Comparison of ENCODE assay signal across 24 cellular contexts in the genomic region with DNA sequence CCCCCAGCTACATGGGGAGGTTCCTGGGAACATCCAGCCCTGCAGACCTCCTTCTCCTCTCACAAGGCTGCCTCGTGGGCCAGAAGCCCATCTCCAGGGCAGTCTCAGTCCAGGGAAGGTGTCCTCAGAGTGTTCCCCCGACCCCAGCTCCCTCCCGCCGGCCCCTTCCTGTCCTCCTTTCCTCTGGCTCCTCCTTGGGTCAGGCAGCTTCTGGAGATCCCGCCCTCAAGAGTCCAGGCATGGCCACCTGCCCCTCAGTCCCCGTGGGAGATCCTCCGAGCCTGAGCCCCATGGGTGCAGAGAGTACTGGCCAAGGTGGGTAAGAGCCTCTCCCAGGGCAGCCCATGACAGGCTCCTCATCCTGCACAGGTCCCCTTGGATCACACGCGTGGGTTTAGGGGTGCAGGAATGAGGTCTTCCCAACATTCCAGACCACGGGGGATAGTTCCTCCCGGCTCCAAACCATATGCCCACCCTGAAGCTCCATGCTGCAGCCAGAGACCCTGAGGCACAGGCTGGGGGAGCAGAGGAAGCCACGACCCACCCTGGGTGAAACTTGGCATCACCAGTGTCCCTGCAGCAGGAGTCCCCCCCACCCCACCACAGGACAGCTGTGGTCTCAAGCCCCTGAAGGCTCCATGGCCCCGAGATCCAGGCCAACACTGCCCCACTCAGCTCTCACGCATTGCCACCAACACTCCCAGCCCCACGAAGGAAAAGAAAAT.
"Had no signal": no experiment of that assay in that cellular context is flagged by ENCODE, and none has a peak within 500 bp of the region (broad histone marks: within the 10 kb centered on the region; RNA-seq: fewer than 3 reads in every experiment).

No MANE protein-coding gene starts in this region.

- FAIRE-seq: endometrium, keratinocyte had no signal

- H3K4me1 ChIP-seq: psoas muscle had no signal

- H3K36me3 Mint-ChIP-seq: memory B cell, naive B cell had no signal

- H3K27ac Mint-ChIP-seq: activated CD8-positive, alpha-beta T cell treated with anti-CD3 and anti-CD28 coated beads, Interleukin-2, amount 10 ng/mL, durations not matched to agents 7 days and 5 days; activated T-cell treated with anti-CD3 and anti-CD28 coated beads, Interleukin-2, amount 50 U/mL, for 24 hours; activated T-helper 17 cell treated with anti-CD3 and anti-CD28 coated beads, Interleukin-2, amount 50 U/mL, for 72 hours; memory B cell; T-helper 2 cell treated with Interferon-gamma antibody and Interleukin-4, amounts not matched to agents 5 μg/mL and 100 μg/mL, for 36 hours had no signal

- H3K4me3 ChIP-seq: ovary, psoas muscle, right atrium auricular region, suprapubic skin, transverse colon, vagina had no signal

- H3K27me3 ChIP-seq: ovary, right atrium auricular region, transverse colon, vagina had no signal

- H3K9me3 Mint-ChIP-seq: activated T-cell treated with anti-CD3 and anti-CD28 coated beads, Interleukin-2, amount 50 U/mL, for 24 hours; activated T-helper 17 cell treated with anti-CD3 and anti-CD28 coated beads, Interleukin-2, amount 50 U/mL, for 72 hours; memory B cell; stimulated activated naive CD8-positive, alpha-beta T cell treated with anti-CD3 and anti-CD28 coated beads, Interleukin-15, amount 100 ng/mL, for 72 hours; T-helper 2 cell treated with Interferon-gamma antibody and Interleukin-4, amounts not matched to agents 5 μg/mL and 100 μg/mL, for 36 hours had no signal

- DNase-seq: activated CD4-positive, alpha-beta T cell treated with anti-CD3 and anti-CD28 coated beads for 1 hour; activated CD4-positive, alpha-beta T cell treated with anti-CD3 and anti-CD28 coated beads, Interleukin-2, amount 50 U/mL, for 1 hour; activated CD8-positive, alpha-beta T cell treated with anti-CD3 and anti-CD28 coated beads, Interleukin-2, amount 10 ng/mL, durations not matched to agents 7 days and 5 days; activated naive CD4-positive, alpha-beta T cell treated with Interleukin-2 at 50 U/mL for 16 hours; activated T-cell treated with anti-CD3 and anti-CD28 coated beads, Interleukin-2, amount 50 U/mL, for 24 hours; amygdala; erythroblast; foreskin fibroblast; left colon; naive B cell; stimulated activated CD4-positive, alpha-beta T cell treated with anti-CD3 and anti-CD28 coated beads, Interleukin-12 subunit alpha, Interleukin-12 subunit beta, amount 100 ng/mL, for 4 hours; stimulated activated naive CD8-positive, alpha-beta T cell treated with anti-CD3 and anti-CD28 coated beads, Interleukin-15, amount 100 ng/mL, for 72 hours; transverse colon had no signal

- H3K36me3 ChIP-seq: ovary, right atrium auricular region, suprapubic skin, transverse colon, vagina had no signal

- H3K9me3 ChIP-seq: ovary, psoas muscle, right atrium auricular region, suprapubic skin, transverse colon, vagina had no signal

- ATAC-seq: activated CD8-positive, alpha-beta T cell treated with anti-CD3 and anti-CD28 coated beads, Interleukin-2, amount 10 ng/mL, durations not matched to agents 7 days and 5 days; activated T-helper 17 cell treated with anti-CD3 and anti-CD28 coated beads, Interleukin-2, amount 50 U/mL, for 72 hours; left colon; psoas muscle; stimulated activated naive CD8-positive, alpha-beta T cell treated with anti-CD3 and anti-CD28 coated beads, Interleukin-15, amount 100 ng/mL, for 72 hours had no signal

- H3K27ac ChIP-seq: psoas muscle, right atrium auricular region, suprapubic skin, transverse colon, vagina, VCaP had no signal
